Comparison of ENCODE assay signal across 8 cellular contexts in genomic region chr11:17384002-17384511, GRCh38. TPM values are rescaled to one million over a fixed set of nuclear protein-coding genes. Genes with fewer than 3 reads are reported as not detected.
DNase-seq lines count a peak whose midpoint lies in the region; ATAC-seq and TF ChIP-seq lines count a peak whose summit lies in the region.

No MANE protein-coding gene starts in this region.

- ATAC-seq in HG02870 (IDR thresholded peaks at IDR 0.05; ENCODE audit: unreplicated experiment) (peak; percentile 66), GM19397 (IDR thresholded peaks at IDR 0.05; ENCODE audit: unreplicated experiment) (no peak)
- ATAC-seq in activated CD4-positive, alpha-beta T cell treated with anti-CD3 and anti-CD28 coated beads for 36 hours: peak; percentile 64

- no peak overlapping the region for H3K9ac ChIP-seq in liver (ENCODE audit: low read depth in 1 of 2, low read length in 2 of 2)

- WGBS in liver: 45% methylated on average over 6 of the region's 6 CpGs

- CTCF ChIA-PET in activated CD4-positive, alpha-beta T cell treated with anti-CD3 and anti-CD28 coated beads for 36 hours (lab: Charles Lee): interaction anchor here (0.5 to 6.0 kb wide), 33 partner anchors 9 to 308 kb away, joined by 3 to 99 read pairs (median 5); partner anchors contain the start of gene PIK3C2A

- no peak overlapping the region for H3K27ac ChIP-seq in liver (ENCODE audit: low read depth in 1 of 2, low read length in 2 of 2)

- no peak overlapping the region for H3K27ac Mint-ChIP-seq in activated CD4-positive, alpha-beta T cell treated with anti-CD3 and anti-CD28 coated beads for 36 hours
- no peak overlapping the region for H3K27ac Mint-ChIP-seq in chondrocyte (ENCODE audit: unreplicated experiment)

- H3K36me3 ChIP-seq in liver (ENCODE audit: control insufficient read depth in 4 of 4, insufficient read depth in 3 of 4, low read depth in 1 of 4, low read length in 3 of 4): no peaks in the 10 kb centered on the region

- peak; percentile 96 to 99 for TF ChIP-seq RAD21 in liver (IDR thresholded peaks at IDR 0.05)

- H3K9me3 ChIP-seq in liver (ENCODE audit: control insufficient read depth in 4 of 4, low read length in 3 of 4): peaks cover 0 to 4% (median 2%) of the 10 kb centered on the region in 4 donors

- peak; percentile 73 for DNase-seq in GDM1 (lab: John Stamatoyannopoulos, UW)
- peak; percentile 78 for DNase-seq in NCI-H345 (lab: John Stamatoyannopoulos, UW)
- peak; percentile 90 for DNase-seq in activated CD4-positive, alpha-beta T cell treated with anti-CD3 and anti-CD28 coated beads for 36 hours
- no peak for DNase-seq in chondrocyte (ENCODE audit: low spot score)
- DNase-seq in stimulated activated CD4-positive, alpha-beta T cell treated with anti-CD3 and anti-CD28 coated beads, TNF-alpha, amount 100 ng/mL, for 24 hours (ENCODE audit: low read depth in 3 of 3): peak; percentile 52 to 72 (median 56)

- H3K9me3 Mint-ChIP-seq in activated CD4-positive, alpha-beta T cell treated with anti-CD3 and anti-CD28 coated beads for 36 hours (ENCODE audit: low read depth): no peaks in the 10 kb centered on the region
- H3K9me3 Mint-ChIP-seq in chondrocyte (ENCODE audit: low read depth): no peaks in the 10 kb centered on the region

- intact Hi-C loops in activated CD4-positive, alpha-beta T cell treated with anti-CD3 and anti-CD28 coated beads for 36 hours (cut with DNase I, micrococcal nuclease): loop anchor here (1.0 to 10.0 kb wide), 5 partner anchors 120 to 591 kb away; no protein-coding TSS in a partner anchor

- no peaks in the 10 kb centered on the region for H3K36me3 Mint-ChIP-seq in activated CD4-positive, alpha-beta T cell treated with anti-CD3 and anti-CD28 coated beads for 36 hours (ENCODE audit: low read depth)
- H3K36me3 Mint-ChIP-seq in chondrocyte (ENCODE audit: low read depth): no peaks in the 10 kb centered on the region

- peaks cover 0 to 3% (median 1%) of the 10 kb centered on the region in 4 donors for H3K4me1 ChIP-seq in liver (ENCODE audit: control insufficient read depth in 4 of 4, insufficient read depth in 4 of 4, low read length in 3 of 4)

- no peaks in the 10 kb centered on the region for H3K27me3 ChIP-seq in liver (ENCODE audit: control insufficient read depth in 4 of 4, insufficient read depth in 4 of 4, low read length in 3 of 4)

- no peak overlapping the region for H3K4me3 Mint-ChIP-seq in activated CD4-positive, alpha-beta T cell treated with anti-CD3 and anti-CD28 coated beads for 36 hours
- H3K4me3 Mint-ChIP-seq in chondrocyte (ENCODE audit: unreplicated experiment): no peak overlapping the region

- TF ChIP-seq CTCF in chondrocyte (IDR thresholded peaks at IDR 0.05): peak; percentile 97
- peak; percentile 90 for TF ChIP-seq CTCF in liver (IDR thresholded peaks at IDR 0.05; ENCODE audit: low read depth, low read length, missing input control)

- POLR2A ChIA-PET in activated CD4-positive, alpha-beta T cell treated with anti-CD3 and anti-CD28 coated beads for 36 hours (lab: Charles Lee): interaction anchor here (0.6 kb wide), 1 partner anchor 221 kb away, joined by 7 read pairs; no protein-coding TSS in a partner anchor

- peaks cover 8% of the 10 kb centered on the region for H3K27me3 Mint-ChIP-seq in activated CD4-positive, alpha-beta T cell treated with anti-CD3 and anti-CD28 coated beads for 36 hours
- peaks cover 2% of the 10 kb centered on the region for H3K27me3 Mint-ChIP-seq in chondrocyte (ENCODE audit: low read depth)

- no peak overlapping the region for H3K4me3 ChIP-seq in liver (ENCODE audit: low read depth in 1 of 3, low read length in 3 of 3)

- no peaks in the 10 kb centered on the region for H3K4me1 Mint-ChIP-seq in activated CD4-positive, alpha-beta T cell treated with anti-CD3 and anti-CD28 coated beads for 36 hours
- H3K4me1 Mint-ChIP-seq in chondrocyte (ENCODE audit: low read depth): peaks cover 6% of the 10 kb centered on the region

TF ChIP-seq in liver, 16 proteins besides CTCF, POLR2A, EP300 and RAD21:
- no peak for TF ChIP-seq JUND (IDR thresholded peaks at IDR 0.05)
- TF ChIP-seq, protein P1, sequence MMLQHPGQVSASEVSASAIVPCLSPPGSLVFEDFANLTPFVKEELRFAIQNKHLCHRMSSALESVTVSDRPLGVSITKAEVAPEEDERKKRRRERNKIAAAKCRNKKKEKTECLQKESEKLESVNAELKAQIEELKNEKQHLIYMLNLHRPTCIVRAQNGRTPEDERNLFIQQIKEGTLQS (IDR thresholded peaks at IDR 0.05): no peak
- no peak for TF ChIP-seq TAF1 (conservative IDR thresholded peaks at IDR 0.05)
- TF ChIP-seq, protein P2, sequence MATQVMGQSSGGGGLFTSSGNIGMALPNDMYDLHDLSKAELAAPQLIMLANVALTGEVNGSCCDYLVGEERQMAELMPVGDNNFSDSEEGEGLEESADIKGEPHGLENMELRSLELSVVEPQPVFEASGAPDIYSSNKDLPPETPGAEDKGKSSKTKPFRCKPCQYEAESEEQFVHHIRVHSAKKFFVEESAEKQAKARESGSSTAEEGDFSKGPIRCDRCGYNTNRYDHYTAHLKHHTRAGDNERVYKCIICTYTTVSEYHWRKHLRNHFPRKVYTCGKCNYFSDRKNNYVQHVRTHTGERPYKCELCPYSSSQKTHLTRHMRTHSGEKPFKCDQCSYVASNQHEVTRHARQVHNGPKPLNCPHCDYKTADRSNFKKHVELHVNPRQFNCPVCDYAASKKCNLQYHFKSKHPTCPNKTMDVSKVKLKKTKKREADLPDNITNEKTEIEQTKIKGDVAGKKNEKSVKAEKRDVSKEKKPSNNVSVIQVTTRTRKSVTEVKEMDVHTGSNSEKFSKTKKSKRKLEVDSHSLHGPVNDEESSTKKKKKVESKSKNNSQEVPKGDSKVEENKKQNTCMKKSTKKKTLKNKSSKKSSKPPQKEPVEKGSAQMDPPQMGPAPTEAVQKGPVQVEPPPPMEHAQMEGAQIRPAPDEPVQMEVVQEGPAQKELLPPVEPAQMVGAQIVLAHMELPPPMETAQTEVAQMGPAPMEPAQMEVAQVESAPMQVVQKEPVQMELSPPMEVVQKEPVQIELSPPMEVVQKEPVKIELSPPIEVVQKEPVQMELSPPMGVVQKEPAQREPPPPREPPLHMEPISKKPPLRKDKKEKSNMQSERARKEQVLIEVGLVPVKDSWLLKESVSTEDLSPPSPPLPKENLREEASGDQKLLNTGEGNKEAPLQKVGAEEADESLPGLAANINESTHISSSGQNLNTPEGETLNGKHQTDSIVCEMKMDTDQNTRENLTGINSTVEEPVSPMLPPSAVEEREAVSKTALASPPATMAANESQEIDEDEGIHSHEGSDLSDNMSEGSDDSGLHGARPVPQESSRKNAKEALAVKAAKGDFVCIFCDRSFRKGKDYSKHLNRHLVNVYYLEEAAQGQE (IDR thresholded peaks at IDR 0.05): no peak
- no peak for TF ChIP-seq YY1 (IDR thresholded peaks at IDR 0.05)
- TF ChIP-seq FOXA1 (IDR thresholded peaks at IDR 0.05): no peak
- TF ChIP-seq FOXA2 (IDR thresholded peaks at IDR 0.05): no peak
- no peak for TF ChIP-seq HNF4G (IDR thresholded peaks at IDR 0.05)
- no peak for TF ChIP-seq HNF4A (conservative IDR thresholded peaks at IDR 0.05)
- no peak for TF ChIP-seq SP1 (IDR thresholded peaks at IDR 0.05)
- no peak for TF ChIP-seq EGR1 (IDR thresholded peaks at IDR 0.05; ENCODE audit: low read depth in 2 of 2)
- no peak for TF ChIP-seq RXRA (IDR thresholded peaks at IDR 0.05)
- TF ChIP-seq MAX (IDR thresholded peaks at IDR 0.05): no peak
- TF ChIP-seq GABPA (IDR thresholded peaks at IDR 0.05 in 1 of 2, conservative IDR thresholded peaks at IDR 0.05 in 1 of 2): no peak
- TF ChIP-seq NR2F2 (IDR thresholded peaks at IDR 0.05): no peak
- no peak for TF ChIP-seq ZBTB33 (IDR thresholded peaks at IDR 0.05)

RNA-seq across cellular contexts. Expression of gene KCNJ11, which starts 4.4 kb away (rescaled TPM):
- total RNA-seq in activated CD4-positive, alpha-beta T cell treated with anti-CD3 and anti-CD28 coated beads for 36 hours: under 1 TPM; 0.23 to 0.43 TPM
- total RNA-seq in chondrocyte (not detected in 3 replicates), liver (under 1 TPM in 1 of 2 donors, not detected in 1; 0.75 TPM)
- 1 to 10 TPM in 1 of 2 donors, under 1 TPM in 1; 0.28 to 1.1 TPM for polyA plus RNA-seq in liver

RNA-seq across cellular contexts. Expression of gene NCR3LG1, which starts 32.5 kb away (rescaled TPM):
- total RNA-seq in activated CD4-positive, alpha-beta T cell treated with anti-CD3 and anti-CD28 coated beads for 36 hours: under 1 TPM; 0.80 to 0.86 TPM
- total RNA-seq in chondrocyte (7.5 to 9.4 TPM (median 7.9 TPM) in 3 replicates), liver (under 1 TPM; 0.42 to 0.75 TPM)
- under 1 TPM; 0.18 to 0.33 TPM for polyA plus RNA-seq in liver
